Comparison of ENCODE assay signal across 31 cellular contexts in genomic region chr1:204110894-204111633, GRCh38. TPM values are rescaled to one million over a fixed set of nuclear protein-coding genes. Genes with fewer than 3 reads are reported as not detected.
DNase-seq lines count a peak whose midpoint lies in the region; ATAC-seq and TF ChIP-seq lines count a peak whose summit lies in the region.
"Had no signal": no experiment of that assay in that cellular context is flagged by ENCODE, and none has a peak within 500 bp of the region (broad histone marks: within the 10 kb centered on the region; RNA-seq: fewer than 3 reads in every experiment).

No MANE protein-coding gene starts in this region.

- no peak overlapping the region for H2BK120ac ChIP-seq in mesendoderm (ENCODE audit: low read depth, low read length)

- H4K5ac ChIP-seq in mesendoderm (ENCODE audit: low read length) = no peak overlapping the region

- H3K9ac ChIP-seq in mesendoderm (ENCODE audit: low read length) = no peak overlapping the region

- no peak overlapping the region for H2BK5ac ChIP-seq in mesendoderm (ENCODE audit: low read length)

- H3K9me3 ChIP-seq in thyroid gland = no peaks in the 10 kb centered on the region
- H3K9me3 ChIP-seq: gastrocnemius medialis, prostate gland, vagina had no signal

- TF ChIP-seq CTCF in thyroid gland (IDR thresholded peaks at IDR 0.05) = no peak

- no peak overlapping the region for H2BK15ac ChIP-seq in mesendoderm (replicated peaks; ENCODE audit: low read depth)

- no peak overlapping the region for H3K56ac ChIP-seq in mesendoderm (ENCODE audit: low read length)

- TF ChIP-seq POLR2A in thyroid gland (IDR thresholded peaks at IDR 0.05) = no peak

- H3K36me3 ChIP-seq in mesendoderm (ENCODE audit: control insufficient read depth, insufficient read depth, low read length) = peaks cover 2% of the 10 kb centered on the region
- peaks cover 0 to 6% of the 10 kb centered on the region in 2 donors for H3K36me3 ChIP-seq in thyroid gland

- H3K23ac ChIP-seq in mesendoderm (ENCODE audit: low read length) = no peak overlapping the region

- H3K4me3 ChIP-seq in mesendoderm (ENCODE audit: low read length) (no peak overlapping the region), thyroid gland (replicated peaks in 1 of 3) (no peak overlapping the region)
- H3K4me3 ChIP-seq: gastrocnemius medialis, prostate gland, vagina had no signal

- peaks cover 61% of the 10 kb centered on the region for H3K79me2 ChIP-seq in mesendoderm (ENCODE audit: control insufficient read depth, insufficient read depth, low read length)

- H3K18ac ChIP-seq in mesendoderm (ENCODE audit: low read length) = no peak overlapping the region

- H3K4me2 ChIP-seq in mesendoderm (ENCODE audit: low read length) = no peak overlapping the region

- peaks cover 11% of the 10 kb centered on the region for H3K79me1 ChIP-seq in mesendoderm (ENCODE audit: low read length)

- intact Hi-C loops in thyroid gland (cut with DNase I) = no loop called here

- H3K27ac ChIP-seq in mesendoderm (ENCODE audit: low read depth, low read length) = no peak overlapping the region
- H3K27ac ChIP-seq in thyroid gland = no peak overlapping the region
- H3K27ac ChIP-seq: gastrocnemius medialis, prostate gland, vagina, VCaP had no signal

- no peak for ATAC-seq in HG02884 (IDR thresholded peaks at IDR 0.05; ENCODE audit: unreplicated experiment)
- ATAC-seq: activated naive CD8-positive, alpha-beta T cell treated with anti-CD3 and anti-CD28 coated beads, Interleukin-2, amount 50 U/mL, for 24 hours; left lobe of liver had no signal

- WGBS in mesendoderm (ENCODE audit: extremely low coverage, insufficient coverage, low lambda C conversion rate) = no CpG with 5 or more reads among the region's 5 CpGs
- WGBS in thyroid gland, 2 donors = 85 to 86% methylated on average over 5 of the region's 5 CpGs

- H4K8ac ChIP-seq in mesendoderm (ENCODE audit: low read depth, low read length) = no peak overlapping the region

- H2AK5ac ChIP-seq in mesendoderm (ENCODE audit: low read length) = no peak overlapping the region

- DNase-seq in COLO668 (lab: John Stamatoyannopoulos, UW; ENCODE audit: unreplicated experiment) = peak; percentile 53
- DNase-seq in ELF-1 (ENCODE audit: low read depth, low spot score) = peak; percentile 64
- peak; percentile 33 for DNase-seq in NCI-H2196 (lab: John Stamatoyannopoulos, UW; ENCODE audit: unreplicated experiment)
- peak; percentile 74 for DNase-seq in mesendoderm
- DNase-seq in COR-L47 (lab: John Stamatoyannopoulos, UW) = no peak
- no peak for DNase-seq in thyroid gland
- DNase-seq in islet precursor cell = no peak
- DNase-seq: activated CD4-positive, alpha-beta T cell treated with anti-CD3 and anti-CD28 coated beads for 48 hours; activated gamma-delta T cell treated with Interleukin-2 at 50 U/mL for 16 hours; activated naive CD8-positive, alpha-beta T cell treated with anti-CD3 and anti-CD28 coated beads, Interleukin-2, amount 50 U/mL, for 24 hours; activated T-cell treated with anti-CD3 and anti-CD28 coated beads, Interleukin-2, amount 50 U/mL, for 1 hour; CD4-positive, alpha-beta memory T cell; central memory CD4-positive, alpha-beta T cell; gastrocnemius medialis; GDM1; H9; hippocampal formation; Karpas-422; NCI-H1694; NCI-H446 treated with DMSO at 0.1 percent for 48 hours; NK-92 treated with Interleukin-12 subunit alpha and Interleukin-12 subunit beta, amount 100 ng/mL, for 24 hours; Right ventricle myocardium superior; stimulated activated naive CD4-positive, alpha-beta T cell; T-helper 9 cell had no signal

- H3K4ac ChIP-seq in mesendoderm (ENCODE audit: low read depth, low read length) = no peak overlapping the region

- H3K27me3 ChIP-seq in mesendoderm (ENCODE audit: insufficient read depth, low read length, poor library complexity) (no peaks in the 10 kb centered on the region), thyroid gland (no peaks in the 10 kb centered on the region)
- H3K27me3 ChIP-seq: gastrocnemius medialis, vagina had no signal

- H3K4me1 ChIP-seq in mesendoderm (ENCODE audit: control insufficient read depth, low read depth, low read length) = peaks cover 6% of the 10 kb centered on the region
- H3K4me1 ChIP-seq in thyroid gland = peaks cover 17 to 36% of the 10 kb centered on the region in 2 donors

RNA-seq across cellular contexts. Expression of gene SOX13, which starts 38.1 kb away (rescaled TPM):
- polyA plus RNA-seq in mesendoderm (2013, experiment 1 of 2) = 31.8 TPM
- 31.5 TPM for polyA plus RNA-seq in mesendoderm (2013, experiment 2 of 2)
- total RNA-seq in thyroid gland = 10 to 100 TPM; 19.4 to 29.3 (median 20.8) TPM

RNA-seq across cellular contexts. Expression of gene ETNK2, which starts 40.8 kb away (rescaled TPM):
- 8.3 TPM for polyA plus RNA-seq in mesendoderm (2013, experiment 1 of 2)
- 8.5 TPM for polyA plus RNA-seq in mesendoderm (2013, experiment 2 of 2)
- total RNA-seq in thyroid gland = 10 to 100 TPM; 16.1 to 22.5 (median 21.0) TPM

RNA-seq across cellular contexts. Expression of gene REN, which starts 55.1 kb away (rescaled TPM):
- not detected for polyA plus RNA-seq in mesendoderm (2013, experiment 1 of 2)
- polyA plus RNA-seq in mesendoderm (2013, experiment 2 of 2) = not detected
- not detected for total RNA-seq in thyroid gland
- total RNA-seq: activated CD8-positive, alpha-beta memory T cell treated with anti-CD3 and anti-CD28 coated beads for 36 hours; CD4-positive, alpha-beta memory T cell; H9; Right ventricle myocardium superior; temporal lobe; vagina had no signal
- polyA plus RNA-seq: CD4-positive, alpha-beta memory T cell had no signal

Comparison
In these comparisons a context has a peak if more than half of its experiments do, and no peak if none do; other contexts are left out.
1. DNase-seq: peak in COLO668 (single experiment), ELF-1 (single experiment), NCI-H2196 (single experiment) and mesendoderm (single experiment); none in COR-L47 (single experiment), thyroid gland (0 of 2) and islet precursor cell (single experiment).